ENCODE assay signal across 14 cellular contexts in the genomic region with DNA sequence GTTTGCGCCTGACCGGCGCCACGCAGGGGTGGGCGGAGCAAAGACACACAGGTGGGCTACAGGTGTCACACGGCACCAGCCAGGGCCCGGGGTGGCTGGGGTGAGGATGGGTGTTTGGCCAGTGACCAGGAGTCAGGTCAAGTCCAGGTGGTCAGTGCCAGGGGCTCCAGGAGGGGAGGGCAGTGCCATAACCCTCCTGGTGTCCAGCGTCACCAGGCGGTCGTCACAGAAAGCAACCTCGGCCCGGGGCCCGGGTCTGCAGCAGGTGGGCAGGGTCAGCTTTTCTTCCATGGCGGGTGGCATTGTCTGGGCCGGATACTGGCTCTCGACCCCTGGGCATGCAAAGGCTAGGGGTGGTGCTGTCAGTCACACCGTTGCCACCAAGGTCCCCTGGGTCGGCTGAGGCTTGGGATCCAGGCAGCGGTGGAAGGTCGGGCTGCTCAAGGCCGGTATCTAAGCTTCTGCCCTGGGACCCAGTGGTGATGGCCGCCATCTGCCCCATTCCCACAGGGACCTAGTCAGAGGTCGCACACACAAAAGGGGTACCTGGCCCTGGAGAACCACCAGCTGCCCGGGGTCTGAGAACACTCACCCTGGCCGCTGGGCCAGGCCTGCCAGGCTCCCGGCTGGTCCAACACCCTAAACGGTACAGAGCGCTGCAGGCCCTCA. TPM values are rescaled to one million over a fixed set of nuclear protein-coding genes. Genes with fewer than 3 reads are reported as not detected.
A peak's percentile ranks its signal among the peaks of the same experiment; 100 is the strongest.
DNase-seq lines count a peak whose midpoint lies in the region; ATAC-seq and TF ChIP-seq lines count a peak whose summit lies in the region.
"Had no signal": no experiment of that assay in that cellular context is flagged by ENCODE, and none has a peak within 500 bp of the region (broad histone marks: within the 10 kb centered on the region; RNA-seq: fewer than 3 reads in every experiment).

No MANE protein-coding gene starts in this region.

- peaks cover 6 to 8% of the 10 kb centered on the region in 2 donors for H3K4me1 ChIP-seq in breast epithelium
- H3K4me1 ChIP-seq in NT2/D1 (ENCODE audit: insufficient read depth, insufficient read length) = peaks cover 33% of the 10 kb centered on the region

- H3K36me3 ChIP-seq in breast epithelium (no peaks in the 10 kb centered on the region), NT2/D1 (ENCODE audit: insufficient read depth, insufficient read length, low read length) (no peaks in the 10 kb centered on the region)
- H3K36me3 ChIP-seq: cardiac muscle cell had no signal

- no TSS peak for BruUV-seq in MCF 10A (replicated peaks; lab: Mats Ljungman, UMichigan)

- intact Hi-C loops in MCF 10A (cut with micrococcal nuclease) (no loop called here), breast epithelium (cut with DNase I; ENCODE audit: low total_unique reads) (no loop called here)

- no peak overlapping the region for H3K27ac ChIP-seq in breast epithelium
- H3K27ac ChIP-seq: cardiac muscle cell, SK-N-MC had no signal

- H3K4me1 Mint-ChIP-seq in MCF 10A (ENCODE audit: insufficient read depth, unreplicated experiment) = no peaks in the 10 kb centered on the region
- peaks cover 11% of the 10 kb centered on the region for H3K4me1 Mint-ChIP-seq in chondrocyte (ENCODE audit: low read depth)
- peaks cover 12% of the 10 kb centered on the region for H3K4me1 Mint-ChIP-seq in stimulated activated effector memory CD8-positive, alpha-beta T cell treated with anti-CD3 and anti-CD28 coated beads, Interleukin-12 subunit alpha, Interleukin-12 subunit beta, amount 100 ng/mL, for 72 hours

- H3K4me3 Mint-ChIP-seq in MCF 10A (ENCODE audit: unreplicated experiment) = peak overlapping the region; percentile 62
- H3K4me3 Mint-ChIP-seq in chondrocyte (ENCODE audit: unreplicated experiment) = peak overlapping the region; percentile 64
- peak overlapping the region; percentile 76 for H3K4me3 Mint-ChIP-seq in stimulated activated effector memory CD8-positive, alpha-beta T cell treated with anti-CD3 and anti-CD28 coated beads, Interleukin-12 subunit alpha, Interleukin-12 subunit beta, amount 100 ng/mL, for 72 hours

- H3K9me3 ChIP-seq in breast epithelium (no peaks in the 10 kb centered on the region), NT2/D1 (ENCODE audit: insufficient read depth, low read length) (no peaks in the 10 kb centered on the region)

- H3K27me3 Mint-ChIP-seq in MCF 10A (ENCODE audit: insufficient read depth, unreplicated experiment) = no peaks in the 10 kb centered on the region
- H3K27me3 Mint-ChIP-seq in chondrocyte (ENCODE audit: low read depth) = peaks cover 8% of the 10 kb centered on the region

- TF ChIP-seq CTCF in MCF 10A (IDR thresholded peaks at IDR 0.05; ENCODE audit: unreplicated experiment) = no peak
- TF ChIP-seq CTCF in breast epithelium (IDR thresholded peaks at IDR 0.05) = no peak
- TF ChIP-seq CTCF in chondrocyte (IDR thresholded peaks at IDR 0.05) = no peak

- POLR2A ChIA-PET in MCF 10A (lab: Yijun Ruan, JAX) = interaction anchor here (0.7 to 1.1 kb wide), 2 partner anchors 22 to 26 kb away, joined by 3 to 6 read pairs; no protein-coding TSS in a partner anchor

- H3K9ac ChIP-seq in NT2/D1 (ENCODE audit: insufficient read length, low read depth) = peak overlapping the region; percentile 46

- peaks cover 5 to 6% of the 10 kb centered on the region in 2 donors for H3K27me3 ChIP-seq in breast epithelium
- H3K27me3 ChIP-seq in NT2/D1 (ENCODE audit: insufficient read depth, insufficient read length) = peaks cover 23% of the 10 kb centered on the region

- H3K4me3 ChIP-seq in breast epithelium (no peak overlapping the region), NT2/D1 (ENCODE audit: insufficient read length, low read depth) (no peak overlapping the region)
- H3K4me3 ChIP-seq: cardiac muscle cell had no signal

- TF ChIP-seq POLR2A in breast epithelium (IDR thresholded peaks at IDR 0.05) = no peak

- CTCF ChIA-PET in MCF 10A (lab: Yijun Ruan, JAX) = interaction anchor here (0.5 to 0.6 kb wide), 4 partner anchors 10 to 398 kb away, joined by 3 to 4 read pairs (median 4); no protein-coding TSS in a partner anchor

- H3K36me3 Mint-ChIP-seq in MCF 10A (ENCODE audit: insufficient read depth, unreplicated experiment) = no peaks in the 10 kb centered on the region
- no peaks in the 10 kb centered on the region for H3K36me3 Mint-ChIP-seq in chondrocyte (ENCODE audit: low read depth)
- no peaks in the 10 kb centered on the region for H3K36me3 Mint-ChIP-seq in stimulated activated effector memory CD8-positive, alpha-beta T cell treated with anti-CD3 and anti-CD28 coated beads, Interleukin-12 subunit alpha, Interleukin-12 subunit beta, amount 100 ng/mL, for 72 hours
- H3K36me3 Mint-ChIP-seq: stimulated activated memory B cell treated with anti-CD40 and anti-IgM and Interleukin-4, amounts not matched to agents 10 μg/mL and 1 μg/mL and 100 μg/mL, for 72 hours had no signal

- DNase-seq in MCF 10A (ENCODE audit: unreplicated experiment) (no peak), breast epithelium (ENCODE audit: low spot score in 2 of 2) (no peak), NT2/D1 (ENCODE audit: low read depth, low spot score) (no peak), chondrocyte (ENCODE audit: low spot score) (peak; percentile 88), SIG-M5 (lab: John Stamatoyannopoulos, UW) (no peak), DMS114 treated with DMSO at 0.1 percent for 48 hours (lab: John Stamatoyannopoulos, UW; ENCODE audit: unreplicated experiment) (no peak)
- no peak for DNase-seq in stimulated activated effector memory CD8-positive, alpha-beta T cell treated with anti-CD3 and anti-CD28 coated beads, Interleukin-12 subunit alpha, Interleukin-12 subunit beta, amount 100 ng/mL, for 72 hours (ENCODE audit: low spot score in 2 of 2)
- DNase-seq in stimulated activated CD4-positive, alpha-beta T cell treated with anti-CD3 and anti-CD28 coated beads, Interleukin-4, amount 100 ng/mL, for 1 hour = no peak
- DNase-seq: activated CD4-positive, CD25-positive, alpha-beta regulatory T cell; stimulated activated CD4-positive, alpha-beta T cell treated with anti-CD3 and anti-CD28 coated beads, Interleukin-4, amount 100 ng/mL, for 24 hours had no signal

- ATAC-seq in stimulated activated effector memory CD8-positive, alpha-beta T cell treated with anti-CD3 and anti-CD28 coated beads, Interleukin-12 subunit alpha, Interleukin-12 subunit beta, amount 100 ng/mL, for 72 hours = no peak

- H3K27ac Mint-ChIP-seq in MCF 10A (ENCODE audit: low read depth, unreplicated experiment) = no peak overlapping the region
- no peak overlapping the region for H3K27ac Mint-ChIP-seq in chondrocyte (ENCODE audit: unreplicated experiment)
- no peak overlapping the region for H3K27ac Mint-ChIP-seq in stimulated activated effector memory CD8-positive, alpha-beta T cell treated with anti-CD3 and anti-CD28 coated beads, Interleukin-12 subunit alpha, Interleukin-12 subunit beta, amount 100 ng/mL, for 72 hours
- H3K27ac Mint-ChIP-seq: stimulated activated memory B cell treated with anti-CD40 and anti-IgM and Interleukin-4, amounts not matched to agents 10 μg/mL and 1 μg/mL and 100 μg/mL, for 72 hours had no signal

- H3K9me3 Mint-ChIP-seq in MCF 10A (ENCODE audit: unreplicated experiment) = no peaks in the 10 kb centered on the region
- no peaks in the 10 kb centered on the region for H3K9me3 Mint-ChIP-seq in chondrocyte (ENCODE audit: low read depth)
- no peaks in the 10 kb centered on the region for H3K9me3 Mint-ChIP-seq in stimulated activated effector memory CD8-positive, alpha-beta T cell treated with anti-CD3 and anti-CD28 coated beads, Interleukin-12 subunit alpha, Interleukin-12 subunit beta, amount 100 ng/mL, for 72 hours
- H3K9me3 Mint-ChIP-seq: stimulated activated memory B cell treated with anti-CD40 and anti-IgM and Interleukin-4, amounts not matched to agents 10 μg/mL and 1 μg/mL and 100 μg/mL, for 72 hours had no signal

RNA-seq across cellular contexts. Expression of gene FNDC10, which starts 1.8 kb away (rescaled TPM):
- total RNA-seq in MCF 10A (2022) = 4.3 and 5.1 TPM in 2 replicates
- total RNA-seq in breast epithelium = 1 to 10 TPM in 1 of 3 donors, under 1 TPM in 2; 0.48 to 2.9 (median 0.98) TPM
- total RNA-seq in chondrocyte = 23.3 to 32.6 TPM (median 24.8 TPM) in 3 replicates

RNA-seq across cellular contexts. Expression of gene MIB2, which starts 17.1 kb away (rescaled TPM):
- total RNA-seq in MCF 10A (2022) = 46.4 and 61.3 TPM in 2 replicates
- total RNA-seq in breast epithelium = 10 to 100 TPM; 32.0 to 69.5 (median 48.9) TPM
- 73.8 to 86.7 TPM (median 76.4 TPM) in 3 replicates for total RNA-seq in chondrocyte

RNA-seq across cellular contexts. Expression of gene SSU72, which starts 23.5 kb away (rescaled TPM):
- total RNA-seq in MCF 10A (2022) (97.4 and 104 TPM in 2 replicates), breast epithelium (100 to 1,000 TPM; 100 to 125 (median 114) TPM), chondrocyte (99.7 to 129 TPM (median 100 TPM) in 3 replicates)

RNA-seq across cellular contexts. Expression of gene MMP23B, which starts 33.8 kb away (rescaled TPM):
- total RNA-seq in MCF 10A (2022) (1.4 and 1.7 TPM in 2 replicates), breast epithelium (10 to 100 TPM in 1 of 3 donors, 1 to 10 TPM in 2; 2.7 to 15.5 (median 7.5) TPM), chondrocyte (18.3 to 71.4 TPM (median 68.7 TPM) in 3 replicates)

RNA-seq across cellular contexts. Expression of gene TMEM240, which starts 57.8 kb away (rescaled TPM):
- 3.6 and 5.5 TPM in 2 replicates for total RNA-seq in MCF 10A (2022)
- total RNA-seq in breast epithelium = 1 to 10 TPM; 3.5 to 8.8 (median 3.8) TPM
- total RNA-seq in chondrocyte = 3.6 to 6.1 TPM (median 5.8 TPM) in 3 replicates
- total RNA-seq: mononuclear cell had no signal
